Comparison of ENCODE assay signal across 8 cellular contexts in genomic region chr14:21103165-21103709, GRCh38. TPM values are rescaled to one million over a fixed set of nuclear protein-coding genes. Genes with fewer than 3 reads are reported as not detected.
A peak's percentile ranks its signal among the peaks of the same experiment; 100 is the strongest.
DNase-seq lines count a peak whose midpoint lies in the region; ATAC-seq, FAIRE-seq and TF ChIP-seq lines count a peak whose summit lies in the region.

No MANE protein-coding gene starts in this region.

- peak overlapping the region; percentile 92 for H3K27ac ChIP-seq in GM12878 (ENCODE audit: control insufficient read depth, insufficient read depth)

- H3K4me3 ChIP-seq in HFF-Myc (replicated peaks; ENCODE audit: low read depth, low read length) (peak overlapping the region; percentile 65), GM12878 (peak overlapping the region; percentile 75), mononuclear cell (ENCODE audit: low read length) (peak overlapping the region; percentile 70)

- in situ Hi-C loops in GM12878 (cut with MboI), result loop anchor here (5.0 kb wide), 1 partner anchor 86 kb away; no protein-coding TSS in a partner anchor

- H4K20me1 ChIP-seq in GM12878 (ENCODE audit: control insufficient read depth, insufficient read depth), result no peaks in the 10 kb centered on the region

- H3K79me2 ChIP-seq in GM12878 (ENCODE audit: control insufficient read depth, insufficient read depth, low read length), result no peaks in the 10 kb centered on the region; the same call in 1 of the 2 replicates

- peak overlapping the region; percentile 89 for H3K4me2 ChIP-seq in GM12878 (ENCODE audit: control insufficient read depth, insufficient read depth)

- SMC1A ChIA-PET in GM12878 (lab: Charles Lee; ENCODE audit: uncharacterized antibody, unreplicated experiment), result interaction anchor here (1.1 to 8.3 kb wide), 6 partner anchors 9 to 278 kb away, joined by 3 to 99 read pairs (median 18); partner anchors contain the start of gene ARHGEF40

- H3K4me1 ChIP-seq in GM12878 (ENCODE audit: control insufficient read depth, insufficient read depth, low read length) (peaks cover 16% of the 10 kb centered on the region), mononuclear cell (ENCODE audit: insufficient read depth, low read length) (peaks cover 52% of the 10 kb centered on the region)

- TF ChIP-seq POLR2A in GM12878 (IDR thresholded peaks at IDR 0.05; ENCODE audit: low read depth, low read length), result no peak

- 4% methylated on average over 15 of the region's 15 CpGs for WGBS in GM12878 (ENCODE audit: insufficient coverage, insufficient replicate concordance, low lambda C conversion rate, missing lambda C conversion rate)

- H3K36me3 ChIP-seq in GM12878 (ENCODE audit: control insufficient read depth in 2 of 2, insufficient read depth in 2 of 2, low read length in 1 of 2), result no peaks in the 10 kb centered on the region

- H2AFZ ChIP-seq in GM12878 (ENCODE audit: control insufficient read depth, low read depth, low read length), result peak overlapping the region; percentile 96

- CTCF ChIA-PET in GM12878 (lab: Yijun Ruan, JAX), result interaction anchor here (0.6 to 10.6 kb wide), 19 partner anchors 9 to 716 kb away, joined by 3 to 253 read pairs (median 4); partner anchors contain the start of genes ARHGEF40, SALL2 and SLC39A2

- no peak for TF ChIP-seq EP300 in GM12878 (IDR thresholded peaks at IDR 0.05; ENCODE audit: borderline replicate concordance in 1 of 2, control insufficient read depth in 1 of 2, low read depth in 2 of 2, low read length in 2 of 2)

- peak; percentile 93 for FAIRE-seq in GM12878 (lab: Jason Lieb, UNC)

- H3K9ac ChIP-seq in GM12878 (ENCODE audit: control insufficient read depth, insufficient read depth, low read length), result peak overlapping the region; percentile 93

- H3K27me3 ChIP-seq in GM12878 (replicated peaks in 1 of 2; ENCODE audit: control insufficient read depth in 2 of 2, insufficient read depth in 2 of 2, low read length in 1 of 2) (peaks cover 0 to 2% of the 10 kb centered on the region in 2 experiments; a peak in 1 of 4 replicates), mononuclear cell (ENCODE audit: insufficient read depth, low read length) (peaks cover 3% of the 10 kb centered on the region)

- ATAC-seq in GM12878 (no peak; the same call in 1 of the 3 replicates), HG03571 (IDR thresholded peaks at IDR 0.05; ENCODE audit: unreplicated experiment) (no peak), HG02970 (IDR thresholded peaks at IDR 0.05; ENCODE audit: low FRiP score, unreplicated experiment) (no peak)

- H3K9me3 ChIP-seq in GM12878 (replicated peaks; ENCODE audit: control insufficient read depth, insufficient read depth, low read length) (no peaks in the 10 kb centered on the region), mononuclear cell (ENCODE audit: low read depth, low read length) (no peaks in the 10 kb centered on the region)

- peak; percentile 5 for DNase-seq in AG08396 (ENCODE audit: low spot score)
- DNase-seq in HFF-Myc (ENCODE audit: extremely low read depth, low read depth), result no peak
- no peak for DNase-seq in GM12878 (ENCODE audit: low read depth, low spot score)
- DNase-seq in NCI-H2227 treated with DMSO at 0.1 percent for 48 hours (lab: John Stamatoyannopoulos, UW), result no peak
- no peak for DNase-seq in NCI-H774 (lab: John Stamatoyannopoulos, UW)

- intact Hi-C loops in GM12878 (cut with micrococcal nuclease; ENCODE audit: unreplicated experiment), result loop anchor here (1.0 to 5.0 kb wide), 2 partner anchors 89 to 761 kb away; partner anchors contain the start of gene PARP2

- BruUV-seq in GM12878 (replicated peaks; lab: Mats Ljungman, UMichigan), result TSS peak; percentile 82

- TF ChIP-seq RAD21 in GM12878 (IDR thresholded peaks at IDR 0.05; ENCODE audit: insufficient read depth, low read depth, low read length), result no peak

- TF ChIP-seq CTCF in HFF-Myc (IDR thresholded peaks at IDR 0.05; ENCODE audit: low read depth, low read length, missing control alignments) (no peak), GM12878 (IDR thresholded peaks at IDR 0.05 in 2 of 3, conservative IDR thresholded peaks at IDR 0.05 in 1 of 3; ENCODE audit: control insufficient read depth in 2 of 3, extremely low read depth in 1 of 3, insufficient read depth in 1 of 3, low read depth in 3 of 3, low read length in 3 of 3) (no peak)

- POLR2A ChIA-PET in GM12878 (lab: Charles Lee), result interaction anchor here (1.5 to 4.1 kb wide), 2 partner anchors 32 to 408 kb away, joined by 3 to 21 read pairs; partner anchors contain the start of genes ARHGEF40 and METTL3

- RAD21 ChIA-PET in GM12878 (lab: Charles Lee; ENCODE audit: unreplicated experiment), result interaction anchor here (0.6 to 5.4 kb wide), 6 partner anchors 11 to 422 kb away, joined by 3 to 70 read pairs (median 46); partner anchors contain the start of gene ARHGEF40

RNA-seq across cellular contexts. Expression of gene TMEM253, which starts 2.4 kb away (rescaled TPM):
- total RNA-seq in GM12878 (2013; cell fraction: nucleolus; rRNA removed), result not detected in 2 replicates
- total RNA-seq in GM12878 (2014; rRNA removed) (not detected in 2 replicates), GM12878 (2014; rRNA removed; fragmentation: Illumina TruSeq; extraction: Trizol) (not detected in 2 replicates), GM12878 (2021) (not detected in 2 replicates), mononuclear cell (0.21 TPM)
- polyA plus RNA-seq in GM12878 (2011; ENCODE audit: low read depth), result not detected
- polyA plus RNA-seq in GM12878 (2011; rRNA removed) (0.09 and 0.11 TPM in 2 replicates), GM12878 (2014; fragmentation: Illumina TruSeq; extraction: Trizol) (not detected in 2 replicates), GM12878 (2014; fragmentation: Nextera tagmentation; extraction: Ambion mirVana) (under 1 TPM in 1 of 2 experiments, not detected in 1; 0.48 TPM), GM12878 (2014; rRNA removed) (not detected in 2 replicates), GM12878 (2016; fragmentation: Nextera tagmentation; extraction: Ambion mirVana) (not detected)
- polyA plus RNA-seq in GM12878 (2011; cell fraction: cytosol; rRNA removed), result 0.07 and 0.10 TPM in 2 replicates
- polyA plus RNA-seq in GM12878 (2011; cell fraction: nucleus; rRNA removed), result 0.12 and 0.22 TPM in 2 replicates
- polyA plus RNA-seq in GM12878 (2012), result not detected in 2 replicates
- not detected in 2 replicates for polyA minus RNA-seq in GM12878 (2011; rRNA and poly(A)+ RNA removed)
- polyA minus RNA-seq in GM12878 (2011; cell fraction: cytosol; rRNA and poly(A)+ RNA removed), result not detected in 2 replicates
- 0.24 and 0.67 TPM in 2 replicates for polyA minus RNA-seq in GM12878 (2011; cell fraction: nucleus; rRNA and poly(A)+ RNA removed)

RNA-seq across cellular contexts. Expression of gene ZNF219, which starts 4.8 kb away (rescaled TPM):
- 6.5 and 9.3 TPM in 2 replicates for total RNA-seq in GM12878 (2013; cell fraction: nucleolus; rRNA removed)
- 2.6 and 3.3 TPM in 2 replicates for total RNA-seq in GM12878 (2014; rRNA removed)
- total RNA-seq in GM12878 (2014; rRNA removed; fragmentation: Illumina TruSeq; extraction: Trizol), result 1.4 and 1.5 TPM in 2 replicates
- total RNA-seq in GM12878 (2021), result 4.2 and 6.4 TPM in 2 replicates
- polyA plus RNA-seq in GM12878 (2011; ENCODE audit: low read depth), result 0.47 TPM
- 1.6 and 2.2 TPM in 2 replicates for polyA plus RNA-seq in GM12878 (2011; rRNA removed)
- polyA plus RNA-seq in GM12878 (2011; cell fraction: cytosol; rRNA removed), result 3.4 and 5.2 TPM in 2 replicates
- 13.6 and 16.7 TPM in 2 replicates for polyA plus RNA-seq in GM12878 (2011; cell fraction: nucleus; rRNA removed)
- polyA plus RNA-seq in GM12878 (2012), result 2.2 and 2.6 TPM in 2 replicates
- 1.4 TPM in 1 of 2 replicates, not detected in the other for polyA plus RNA-seq in GM12878 (2014; fragmentation: Illumina TruSeq; extraction: Trizol)
- polyA plus RNA-seq in GM12878 (2014; fragmentation: Nextera tagmentation; extraction: Ambion mirVana), result under 1 TPM; 0.16 to 0.27 TPM
- 3.4 and 4.3 TPM in 2 replicates for polyA plus RNA-seq in GM12878 (2014; rRNA removed)
- polyA plus RNA-seq in GM12878 (2016; fragmentation: Nextera tagmentation; extraction: Ambion mirVana), result 1 to 10 TPM; 1.6 to 2.9 TPM
- polyA minus RNA-seq in GM12878 (2011; rRNA and poly(A)+ RNA removed), result 3.3 and 6.0 TPM in 2 replicates
- 0.80 and 1.1 TPM in 2 replicates for polyA minus RNA-seq in GM12878 (2011; cell fraction: cytosol; rRNA and poly(A)+ RNA removed)
- 8.8 and 13.0 TPM in 2 replicates for polyA minus RNA-seq in GM12878 (2011; cell fraction: nucleus; rRNA and poly(A)+ RNA removed)
- 8.9 TPM for total RNA-seq in mononuclear cell

RNA-seq across cellular contexts. Expression of gene ARHGEF40, which starts 33.1 kb away (rescaled TPM):
- 0.86 and 1.4 TPM in 2 replicates for total RNA-seq in GM12878 (2013; cell fraction: nucleolus; rRNA removed)
- 0.05 and 0.06 TPM in 2 replicates for total RNA-seq in GM12878 (2014; rRNA removed)
- total RNA-seq in GM12878 (2014; rRNA removed; fragmentation: Illumina TruSeq; extraction: Trizol), result 0.04 TPM in 1 of 2 replicates, not detected in the other
- total RNA-seq in GM12878 (2021), result 0.31 and 0.35 TPM in 2 replicates
- polyA plus RNA-seq in GM12878 (2011; ENCODE audit: low read depth), result not detected
- polyA plus RNA-seq in GM12878 (2011; rRNA removed), result 0.12 and 0.26 TPM in 2 replicates
- 0.27 and 0.45 TPM in 2 replicates for polyA plus RNA-seq in GM12878 (2011; cell fraction: cytosol; rRNA removed)
- 0.57 and 0.99 TPM in 2 replicates for polyA plus RNA-seq in GM12878 (2011; cell fraction: nucleus; rRNA removed)
- 0.04 and 0.18 TPM in 2 replicates for polyA plus RNA-seq in GM12878 (2012)
- polyA plus RNA-seq in GM12878 (2014; fragmentation: Illumina TruSeq; extraction: Trizol), result 0.03 TPM in 1 of 2 replicates, not detected in the other
- not detected for polyA plus RNA-seq in GM12878 (2014; fragmentation: Nextera tagmentation; extraction: Ambion mirVana)
- 0.03 and 0.04 TPM in 2 replicates for polyA plus RNA-seq in GM12878 (2014; rRNA removed)
- polyA plus RNA-seq in GM12878 (2016; fragmentation: Nextera tagmentation; extraction: Ambion mirVana), result under 1 TPM; 0.11 to 0.25 TPM
- 0.07 and 0.31 TPM in 2 replicates for polyA minus RNA-seq in GM12878 (2011; rRNA and poly(A)+ RNA removed)
- polyA minus RNA-seq in GM12878 (2011; cell fraction: cytosol; rRNA and poly(A)+ RNA removed), result not detected in 2 replicates
- polyA minus RNA-seq in GM12878 (2011; cell fraction: nucleus; rRNA and poly(A)+ RNA removed), result 0.19 and 0.36 TPM in 2 replicates
- total RNA-seq in mononuclear cell, result 12.9 TPM

RNA-seq across cellular contexts. Expression of gene RNASE8, which starts 45.6 kb away (rescaled TPM):
- not detected in 2 replicates for total RNA-seq in GM12878 (2013; cell fraction: nucleolus; rRNA removed)
- total RNA-seq in GM12878 (2014; rRNA removed) (not detected in 2 replicates), GM12878 (2014; rRNA removed; fragmentation: Illumina TruSeq; extraction: Trizol) (not detected in 2 replicates), GM12878 (2021) (not detected in 2 replicates), mononuclear cell (not detected)
- not detected for polyA plus RNA-seq in GM12878 (2011; ENCODE audit: low read depth)
- polyA plus RNA-seq in GM12878 (2011; rRNA removed) (not detected in 2 replicates), GM12878 (2014; fragmentation: Illumina TruSeq; extraction: Trizol) (not detected in 2 replicates), GM12878 (2014; fragmentation: Nextera tagmentation; extraction: Ambion mirVana) (not detected), GM12878 (2014; rRNA removed) (not detected in 2 replicates), GM12878 (2016; fragmentation: Nextera tagmentation; extraction: Ambion mirVana) (not detected)
- not detected in 2 replicates for polyA plus RNA-seq in GM12878 (2011; cell fraction: cytosol; rRNA removed)
- not detected in 2 replicates for polyA plus RNA-seq in GM12878 (2011; cell fraction: nucleus; rRNA removed)
- not detected in 2 replicates for polyA plus RNA-seq in GM12878 (2012)
- not detected in 2 replicates for polyA minus RNA-seq in GM12878 (2011; rRNA and poly(A)+ RNA removed)
- not detected in 2 replicates for polyA minus RNA-seq in GM12878 (2011; cell fraction: cytosol; rRNA and poly(A)+ RNA removed)
- not detected in 2 replicates for polyA minus RNA-seq in GM12878 (2011; cell fraction: nucleus; rRNA and poly(A)+ RNA removed)

RNA-seq across cellular contexts. Expression of gene OR5AU1, which starts 52.6 kb away (rescaled TPM):
- not detected in 2 replicates for total RNA-seq in GM12878 (2013; cell fraction: nucleolus; rRNA removed)
- total RNA-seq in GM12878 (2014; rRNA removed), result not detected in 2 replicates
- not detected in 2 replicates for total RNA-seq in GM12878 (2014; rRNA removed; fragmentation: Illumina TruSeq; extraction: Trizol)
- total RNA-seq in GM12878 (2021), result not detected in 2 replicates
- not detected for polyA plus RNA-seq in GM12878 (2011; ENCODE audit: low read depth)
- polyA plus RNA-seq in GM12878 (2011; rRNA removed), result not detected in 2 replicates
- polyA plus RNA-seq in GM12878 (2011; cell fraction: cytosol; rRNA removed), result not detected in 2 replicates
- polyA plus RNA-seq in GM12878 (2011; cell fraction: nucleus; rRNA removed), result not detected in 2 replicates
- not detected in 2 replicates for polyA plus RNA-seq in GM12878 (2012)
- polyA plus RNA-seq in GM12878 (2014; fragmentation: Illumina TruSeq; extraction: Trizol), result not detected in 2 replicates
- polyA plus RNA-seq in GM12878 (2014; fragmentation: Nextera tagmentation; extraction: Ambion mirVana), result not detected
- polyA plus RNA-seq in GM12878 (2014; rRNA removed), result not detected in 2 replicates
- polyA plus RNA-seq in GM12878 (2016; fragmentation: Nextera tagmentation; extraction: Ambion mirVana), result not detected
- polyA minus RNA-seq in GM12878 (2011; rRNA and poly(A)+ RNA removed), result not detected in 2 replicates
- polyA minus RNA-seq in GM12878 (2011; cell fraction: cytosol; rRNA and poly(A)+ RNA removed), result not detected in 2 replicates
- polyA minus RNA-seq in GM12878 (2011; cell fraction: nucleus; rRNA and poly(A)+ RNA removed), result not detected in 2 replicates
- not detected for total RNA-seq in mononuclear cell
